ENCODE assay signal across 8 cellular contexts in the genomic region with DNA sequence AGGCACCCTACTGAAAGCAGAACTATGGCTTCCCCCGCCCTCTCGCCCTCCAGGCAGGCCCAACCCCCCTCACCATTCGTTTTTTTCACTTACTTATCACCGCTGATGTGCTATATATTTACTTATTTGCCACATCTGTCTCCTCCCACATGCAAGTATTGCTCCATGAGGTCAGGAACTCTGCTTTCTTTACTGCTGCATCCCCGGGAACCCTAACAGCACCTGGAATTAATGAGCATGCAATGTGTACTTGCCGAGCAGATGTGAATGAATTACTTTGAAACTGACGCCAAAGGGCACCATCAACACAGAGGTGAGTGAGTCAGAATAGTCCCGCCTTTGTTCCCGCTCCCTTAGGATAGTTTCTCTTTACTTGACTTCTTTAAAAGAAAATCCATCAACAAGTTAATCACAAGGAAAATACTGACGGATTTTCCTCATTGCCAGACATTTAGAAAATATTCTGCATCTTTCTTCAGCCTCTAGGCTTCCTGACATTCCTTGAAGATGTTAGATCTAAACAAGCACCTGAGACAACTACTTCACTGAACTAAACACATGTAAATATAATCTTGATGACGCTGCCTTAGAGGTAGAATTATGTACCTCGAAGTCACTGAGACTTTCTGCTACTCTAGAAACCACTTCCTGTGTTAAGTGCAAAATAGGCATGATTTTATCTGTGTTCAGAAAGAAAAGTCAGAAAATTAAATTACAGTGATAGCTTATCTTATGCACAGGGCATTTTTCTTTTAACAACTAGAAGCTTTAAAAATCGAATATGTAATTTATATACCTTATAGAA. TPM values are rescaled to one million over a fixed set of nuclear protein-coding genes. Genes with fewer than 3 reads are reported as not detected.
A peak's percentile ranks its signal among the peaks of the same experiment; 100 is the strongest.
DNase-seq lines count a peak whose midpoint lies in the region; ATAC-seq, FAIRE-seq and TF ChIP-seq lines count a peak whose summit lies in the region.

No MANE protein-coding gene starts in this region.

- TF ChIP-seq CTCF in CD8-positive, alpha-beta T cell (IDR thresholded peaks at IDR 0.05): no peak
- TF ChIP-seq CTCF in MCF 10A (IDR thresholded peaks at IDR 0.05; ENCODE audit: unreplicated experiment) (no peak), pancreas (IDR thresholded peaks at IDR 0.05) (no peak)

- no peaks in the 10 kb centered on the region for H3K27me3 ChIP-seq in CD8-positive, alpha-beta T cell (ENCODE audit: insufficient read depth, low read length)
- H3K27me3 ChIP-seq in pancreas: no peaks in the 10 kb centered on the region

- H3K27me3 Mint-ChIP-seq in CD8-positive, alpha-beta T cell (ENCODE audit: low read depth): no peaks in the 10 kb centered on the region
- no peaks in the 10 kb centered on the region for H3K27me3 Mint-ChIP-seq in MCF 10A (ENCODE audit: insufficient read depth, unreplicated experiment)

- POLR2A ChIA-PET in CD8-positive, alpha-beta T cell (lab: Charles Lee): interaction anchor here (1.0 to 2.2 kb wide), 5 partner anchors 12 to 562 kb away, joined by 3 to 12 read pairs (median 5); no protein-coding TSS in a partner anchor
- POLR2A ChIA-PET in MCF 10A (lab: Yijun Ruan, JAX): interaction anchor here (0.5 to 6.9 kb wide), 9 partner anchors 9 to 599 kb away, joined by 3 to 126 read pairs (median 5); a partner anchor contains a TSS

- BruUV-seq in MCF 10A (replicated peaks; lab: Mats Ljungman, UMichigan): no TSS peak

- FAIRE-seq in pancreas (lab: Jason Lieb, UNC): no peak

- ATAC-seq in CD8-positive, alpha-beta T cell: peak; percentile 84
- ATAC-seq in GM21529 (IDR thresholded peaks at IDR 0.05; ENCODE audit: unreplicated experiment): peak; percentile 48
- ATAC-seq in pancreas: peak in 3 of 4 donors; percentile 44 to 52 (median 45)

- peaks cover 64% of the 10 kb centered on the region for H3K4me1 Mint-ChIP-seq in CD8-positive, alpha-beta T cell (ENCODE audit: low read depth)
- peaks cover 43% of the 10 kb centered on the region for H3K4me1 Mint-ChIP-seq in MCF 10A (ENCODE audit: insufficient read depth, unreplicated experiment)

- 36 to 38% methylated on average over 13 of the region's 13 CpGs for WGBS in pancreas, 2 donors

- DNase-seq in CD8-positive, alpha-beta T cell: peak in 1 of 7 experiments; percentile 21
- DNase-seq in NCI-H526 treated with DMSO at 0.1 percent for 48 hours (lab: John Stamatoyannopoulos, UW): peak; percentile 30
- peak; percentile 94 for DNase-seq in MCF 10A (ENCODE audit: unreplicated experiment)
- DNase-seq in pancreas: no peak
- DNase-seq in NCI-H187 (lab: John Stamatoyannopoulos, UW): no peak
- DNase-seq in SKM-1 (lab: John Stamatoyannopoulos, UW; ENCODE audit: unreplicated experiment): no peak
- no peak for DNase-seq in AG08396 (ENCODE audit: low spot score)

- H3K4me1 ChIP-seq in CD8-positive, alpha-beta T cell (ENCODE audit: insufficient read depth, low read length): peaks cover 60% of the 10 kb centered on the region
- H3K4me1 ChIP-seq in pancreas: peaks cover 0 to 8% (median 0%) of the 10 kb centered on the region in 3 donors

- H3K27ac ChIP-seq in CD8-positive, alpha-beta T cell (ENCODE audit: low read depth, low read length): peak overlapping the region; percentile 35
- peak overlapping the region in 2 of 4 donors; percentile 20 to 28 for H3K27ac ChIP-seq in pancreas

- no peaks in the 10 kb centered on the region for H3K36me3 ChIP-seq in CD8-positive, alpha-beta T cell (ENCODE audit: insufficient read depth, low read length)
- H3K36me3 ChIP-seq in pancreas: no peaks in the 10 kb centered on the region

- H3K4me3 Mint-ChIP-seq in CD8-positive, alpha-beta T cell: peak overlapping the region; percentile 76
- peak overlapping the region; percentile 68 for H3K4me3 Mint-ChIP-seq in MCF 10A (ENCODE audit: unreplicated experiment)

- intact Hi-C loops in CD8-positive, alpha-beta T cell (cut with DNase I, micrococcal nuclease): loop anchor here (10.0 kb wide), 3 partner anchors 261 to 749 kb away; a partner anchor contains a TSS
- intact Hi-C loops in MCF 10A (cut with micrococcal nuclease): loop anchor here (1.0 kb wide), 1 partner anchor 22 kb away; no protein-coding TSS in a partner anchor
- intact Hi-C loops in pancreas (cut with DNase I): loop anchor here in 1 of 3 donors (10.0 kb wide), 1 partner anchor 201 kb away; no protein-coding TSS in a partner anchor

- H3K36me3 Mint-ChIP-seq in CD8-positive, alpha-beta T cell: no peaks in the 10 kb centered on the region
- peaks cover 4% of the 10 kb centered on the region for H3K36me3 Mint-ChIP-seq in MCF 10A (ENCODE audit: insufficient read depth, unreplicated experiment)

- no peaks in the 10 kb centered on the region for H3K9me3 Mint-ChIP-seq in CD8-positive, alpha-beta T cell
- no peaks in the 10 kb centered on the region for H3K9me3 Mint-ChIP-seq in MCF 10A (ENCODE audit: unreplicated experiment)

- H3K4me3 ChIP-seq in CD8-positive, alpha-beta T cell (ENCODE audit: low read depth, low read length): peak overlapping the region; percentile 26
- no peak overlapping the region for H3K4me3 ChIP-seq in pancreas

- H3K27ac Mint-ChIP-seq in CD8-positive, alpha-beta T cell: peak overlapping the region; percentile 97
- peak overlapping the region; percentile 78 for H3K27ac Mint-ChIP-seq in MCF 10A (ENCODE audit: low read depth, unreplicated experiment)

- no peaks in the 10 kb centered on the region for H3K9me3 ChIP-seq in CD8-positive, alpha-beta T cell (ENCODE audit: low read length)
- H3K9me3 ChIP-seq in pancreas: no peaks in the 10 kb centered on the region

- CTCF ChIA-PET in CD8-positive, alpha-beta T cell (lab: Charles Lee): interaction anchor here (0.6 to 6.0 kb wide), 9 partner anchors 16 to 753 kb away, joined by 3 to 103 read pairs (median 34); a partner anchor contains a TSS
- CTCF ChIA-PET in MCF 10A (lab: Yijun Ruan, JAX): interaction anchor here (0.8 to 10.1 kb wide), 23 partner anchors 10 to 602 kb away, joined by 3 to 216 read pairs (median 16); a partner anchor contains a TSS

RNA-seq across cellular contexts. Expression of a gene that starts 17.5 kb away (rescaled TPM):
- total RNA-seq in CD8-positive, alpha-beta T cell: 10 to 100 TPM; 26.7 to 29.7 TPM
- total RNA-seq in MCF 10A (2022) (87.4 and 88.6 TPM in 2 replicates), pancreas (10 to 100 TPM; 50.9 to 67.4 (median 57.3) TPM)
- polyA plus RNA-seq in pancreas: 10 to 100 TPM; 14.5 to 23.4 TPM

Comparison
In these comparisons a context has a peak if more than half of its experiments do, and no peak if none do; other contexts are left out.
1. DNase-seq: peak in NCI-H526 treated with DMSO at 0.1 percent for 48 hours (single experiment) and MCF 10A (single experiment); none in pancreas (0 of 6), NCI-H187 (0 of 2), SKM-1 (single experiment) and AG08396 (single experiment).
2. Peak in every context shown above with its lines, with median percentiles within 50 percentile points of each other: ATAC-seq.